Comparison of ENCODE assay signal across 27 cellular contexts in the genomic region with DNA sequence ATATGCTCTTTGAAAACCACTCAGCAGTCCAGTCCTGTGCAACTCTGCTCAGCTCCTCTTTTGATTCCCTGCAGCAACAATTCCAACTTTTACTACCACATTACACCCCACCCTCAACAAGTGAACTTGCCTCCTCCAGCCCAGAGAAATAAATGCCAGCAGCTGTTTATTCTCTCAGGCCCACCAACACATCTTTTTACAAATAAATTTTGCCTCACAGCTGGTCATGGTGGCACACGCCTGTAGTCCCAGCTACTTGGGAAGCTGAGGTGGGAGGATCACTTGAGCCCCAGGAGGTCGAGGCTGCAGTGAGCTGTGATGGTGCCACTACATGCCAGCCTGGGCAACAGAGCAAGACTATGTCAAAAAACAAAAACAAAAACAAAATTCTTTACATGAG. TPM values are rescaled to one million over a fixed set of nuclear protein-coding genes. Genes with fewer than 3 reads are reported as not detected.
DNase-seq lines count a peak whose midpoint lies in the region; ATAC-seq and TF ChIP-seq lines count a peak whose summit lies in the region.
"Had no signal": no experiment of that assay in that cellular context is flagged by ENCODE, and none has a peak within 500 bp of the region (broad histone marks: within the 10 kb centered on the region; RNA-seq: fewer than 3 reads in every experiment).

No MANE protein-coding gene starts in this region.

- no peak overlapping the region for H3K27ac ChIP-seq in CD4-positive, alpha-beta T cell (ENCODE audit: low read depth, low read length)
- H3K27ac ChIP-seq: brain microvascular endothelial cell, epithelial cell of prostate, tibial artery had no signal

- H3K27me3 Mint-ChIP-seq in CD4-positive, alpha-beta T cell = no peaks in the 10 kb centered on the region
- H3K27me3 Mint-ChIP-seq in T-helper 17 cell (no peaks in the 10 kb centered on the region), natural killer cell (ENCODE audit: low read depth in 2 of 2) (no peaks in the 10 kb centered on the region)
- no peaks in the 10 kb centered on the region for H3K27me3 Mint-ChIP-seq in effector memory CD8-positive, alpha-beta T cell

- no peaks in the 10 kb centered on the region for H3K9me3 ChIP-seq in CD4-positive, alpha-beta T cell (ENCODE audit: control insufficient read depth, low read length)
- no peaks in the 10 kb centered on the region for H3K9me3 ChIP-seq in T-helper 17 cell (ENCODE audit: control insufficient read depth, low read length, poor library complexity, severe bottlenecking)
- H3K9me3 ChIP-seq: tibial artery had no signal

- no peak for ATAC-seq in CD4-positive, alpha-beta T cell (ENCODE audit: poor library complexity)
- ATAC-seq in T-helper 17 cell (no peak), natural killer cell (no peak), GM18520 (IDR thresholded peaks at IDR 0.05; ENCODE audit: unreplicated experiment) (no peak)
- no peak for ATAC-seq in effector memory CD8-positive, alpha-beta T cell (replicated peaks)
- ATAC-seq: activated T-cell treated with anti-CD3 and anti-CD28 coated beads, Interleukin-2, amount 50 U/mL, for 72 hours had no signal

- POLR2A ChIA-PET in CD4-positive, alpha-beta T cell (lab: Charles Lee) = no interaction called here

- peak overlapping the region; percentile 2 for H3K27ac Mint-ChIP-seq in CD4-positive, alpha-beta T cell
- peak overlapping the region; percentile 85 for H3K27ac Mint-ChIP-seq in T-helper 17 cell
- peak overlapping the region; percentile 74 to 83 for H3K27ac Mint-ChIP-seq in effector memory CD8-positive, alpha-beta T cell
- peak overlapping the region; percentile 3 to 48 for H3K27ac Mint-ChIP-seq in natural killer cell
- H3K27ac Mint-ChIP-seq: activated T-cell treated with anti-CD3 and anti-CD28 coated beads, Interleukin-2, amount 50 U/mL, for 72 hours had no signal

- no peaks in the 10 kb centered on the region for H3K9me3 Mint-ChIP-seq in CD4-positive, alpha-beta T cell
- no peaks in the 10 kb centered on the region for H3K9me3 Mint-ChIP-seq in effector memory CD8-positive, alpha-beta T cell
- H3K9me3 Mint-ChIP-seq in natural killer cell = no peaks in the 10 kb centered on the region
- H3K9me3 Mint-ChIP-seq: activated T-cell treated with anti-CD3 and anti-CD28 coated beads, Interleukin-2, amount 50 U/mL, for 72 hours had no signal

- no peak for TF ChIP-seq CTCF in CD4-positive, alpha-beta T cell (IDR thresholded peaks at IDR 0.05)
- TF ChIP-seq CTCF in natural killer cell (IDR thresholded peaks at IDR 0.05) = no peak

- CTCF ChIA-PET in CD4-positive, alpha-beta T cell (lab: Charles Lee) = no interaction called here

- peaks cover 57% of the 10 kb centered on the region for H3K4me1 Mint-ChIP-seq in CD4-positive, alpha-beta T cell (ENCODE audit: low read depth)
- H3K4me1 Mint-ChIP-seq in T-helper 17 cell (peaks cover 41% of the 10 kb centered on the region), natural killer cell (peaks cover 51 to 52% of the 10 kb centered on the region in 2 donors)
- peaks cover 30 to 52% of the 10 kb centered on the region in 2 donors for H3K4me1 Mint-ChIP-seq in effector memory CD8-positive, alpha-beta T cell (ENCODE audit: low read depth in 2 of 2)

- intact Hi-C loops in CD4-positive, alpha-beta T cell (cut with DNase I, micrococcal nuclease) = no loop called here
- intact Hi-C loops in natural killer cell (cut with micrococcal nuclease) = no loop called here

- H3K4me3 Mint-ChIP-seq in CD4-positive, alpha-beta T cell = no peak overlapping the region
- H3K4me3 Mint-ChIP-seq in T-helper 17 cell (no peak overlapping the region), natural killer cell (no peak overlapping the region)
- no peak overlapping the region for H3K4me3 Mint-ChIP-seq in effector memory CD8-positive, alpha-beta T cell
- H3K4me3 Mint-ChIP-seq: activated T-cell treated with anti-CD3 and anti-CD28 coated beads, Interleukin-2, amount 50 U/mL, for 72 hours had no signal

- no peaks in the 10 kb centered on the region for H3K27me3 ChIP-seq in CD4-positive, alpha-beta T cell (ENCODE audit: control insufficient read depth, insufficient read depth, low read length)
- H3K27me3 ChIP-seq: brain microvascular endothelial cell, tibial artery had no signal

- H3K36me3 Mint-ChIP-seq in CD4-positive, alpha-beta T cell (ENCODE audit: low read depth) = peaks cover 62% of the 10 kb centered on the region
- H3K36me3 Mint-ChIP-seq in T-helper 17 cell (ENCODE audit: low read depth) (peaks cover 12% of the 10 kb centered on the region), natural killer cell (no peaks in the 10 kb centered on the region)
- H3K36me3 Mint-ChIP-seq in effector memory CD8-positive, alpha-beta T cell (ENCODE audit: insufficient read depth) = peaks cover 53% of the 10 kb centered on the region

- no peak for DNase-seq in CD4-positive, alpha-beta T cell
- no peak for DNase-seq in T-helper 17 cell
- no peak for DNase-seq in effector memory CD8-positive, alpha-beta T cell
- no peak for DNase-seq in natural killer cell
- no peak for DNase-seq in NCI-H69 (lab: John Stamatoyannopoulos, UW)
- no peak for DNase-seq in NCI-H1048 (lab: John Stamatoyannopoulos, UW)
- DNase-seq in NCI-H2196 treated with DMSO at 0.1 percent for 48 hours (lab: John Stamatoyannopoulos, UW; ENCODE audit: unreplicated experiment) = no peak
- DNase-seq: ACHN; activated CD4-positive, alpha-beta T cell treated with anti-CD3 and anti-CD28 coated beads for 1 hour; activated naive CD4-positive, alpha-beta T cell; activated T-cell treated with anti-CD3 and anti-CD28 coated beads, Interleukin-2, amount 50 U/mL, for 72 hours; amniotic stem cell; brain microvascular endothelial cell; COR-L47; hippocampal formation; Kasumi-1; mammary epithelial cell; NCI-H146; NCI-H2107; NCI-H748 treated with DMSO at 0.1 percent for 48 hours; posterior cingulate gyrus; right cardiac atrium; Right ventricle myocardium superior; stimulated activated CD4-positive, alpha-beta T cell treated with anti-CD3 and anti-CD28 coated beads, Interleukin-2, amount 100 ng/mL, for 48 hours; tibial artery had no signal

RNA-seq across cellular contexts. Expression of a gene that starts 9.8 kb away (rescaled TPM):
- 10 to 100 TPM; 51.5 to 55.8 TPM for total RNA-seq in CD4-positive, alpha-beta T cell
- total RNA-seq in T-helper 17 cell (10 to 100 TPM; 67.3 to 87.2 TPM), natural killer cell (10 to 100 TPM; 62.6 to 77.7 (median 67.1) TPM)

Comparison
In these comparisons a context has a peak if more than half of its experiments do, and no peak if none do; other contexts are left out.
1. H3K27ac Mint-ChIP-seq: peak in every context shown above with its lines; median percentile 85 in T-helper 17 cell; 78 in effector memory CD8-positive, alpha-beta T cell; 26 in natural killer cell; 2 in CD4-positive, alpha-beta T cell.